In the genomic region with DNA sequence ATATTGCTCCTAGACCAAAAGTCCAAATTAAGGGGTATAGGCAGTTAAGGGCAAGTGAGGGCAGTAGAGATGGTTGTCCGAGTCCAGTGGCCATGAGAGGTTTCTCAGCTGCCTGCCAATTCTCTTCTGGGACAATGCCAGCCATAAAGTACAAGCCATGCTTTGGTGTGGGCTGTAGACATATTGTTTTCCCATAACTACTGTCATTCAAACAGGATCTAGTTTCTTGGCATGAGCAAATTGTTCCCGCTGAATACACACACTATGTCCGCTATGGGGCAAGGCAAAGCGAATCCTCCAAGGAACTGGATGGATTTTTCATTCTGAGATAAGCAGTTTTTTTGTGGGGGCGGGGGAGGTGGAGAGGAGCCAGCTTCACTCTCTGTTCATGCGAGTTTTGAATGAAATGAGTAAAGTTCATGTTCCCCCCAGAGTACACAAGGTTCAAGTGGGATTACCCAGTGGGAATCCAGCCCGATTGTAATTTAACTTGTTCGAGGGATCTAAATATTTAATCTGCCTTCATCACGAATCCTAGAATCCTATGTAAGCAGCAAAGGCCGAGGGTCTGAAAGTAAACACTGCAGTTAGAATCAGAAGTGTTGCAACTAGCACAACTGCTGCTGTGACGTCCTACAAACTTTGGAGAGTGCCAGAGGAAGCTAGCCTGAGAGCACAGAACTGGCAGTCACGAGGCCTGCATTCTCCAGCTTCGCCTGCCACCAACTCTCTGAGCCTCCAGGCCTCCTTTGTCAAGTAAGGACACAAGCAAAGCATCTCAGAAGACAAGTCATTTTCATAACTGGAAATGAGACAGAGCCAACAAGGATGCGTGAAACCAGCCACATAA, we compare ENCODE assay signal across 9 cellular contexts.
DNase-seq lines count a peak whose midpoint lies in the region; ATAC-seq and TF ChIP-seq lines count a peak whose summit lies in the region.
"Had no signal": no experiment of that assay in that cellular context is flagged by ENCODE, and none has a peak within 500 bp of the region (broad histone marks: within the 10 kb centered on the region; RNA-seq: fewer than 3 reads in every experiment).

No MANE protein-coding gene starts in this region.

- H3K27me3 ChIP-seq in layer of hippocampus (ENCODE audit: control insufficient read depth, insufficient read depth, low read length), result no peaks in the 10 kb centered on the region

- DNase-seq in LNCaP clone FGC (ENCODE audit: low read depth) (peak; percentile 100), astrocyte of the hippocampus (ENCODE audit: low read depth, low spot score) (peak; percentile 74), NCI-H187 (lab: John Stamatoyannopoulos, UW) (no peak)
- DNase-seq: T1000 had no signal

- TF ChIP-seq CTCF in LNCaP clone FGC (IDR thresholded peaks at IDR 0.05; ENCODE audit: control insufficient read depth, extremely low read depth, insufficient read depth), result no peak

- H3K27ac ChIP-seq in layer of hippocampus (ENCODE audit: low read depth, low read length) (peak overlapping the region; percentile 58), skin epidermis (peak overlapping the region in 17 of 21 experiments; percentile 17 to 81 (median 63))

- H3K4me3 ChIP-seq in LNCaP clone FGC (ENCODE audit: low read depth, low read length) (no peak overlapping the region), skin epidermis (no peak overlapping the region)

- no peak for ATAC-seq in HG03139 (IDR thresholded peaks at IDR 0.05; ENCODE audit: unreplicated experiment)
- ATAC-seq in GM21723 (IDR thresholded peaks at IDR 0.05; ENCODE audit: unreplicated experiment), result no peak
- no peak for ATAC-seq in HG03521 (IDR thresholded peaks at IDR 0.05; ENCODE audit: unreplicated experiment)

Comparison
In these comparisons a context has a peak if more than half of its experiments do, and no peak if none do; other contexts are left out.
1. DNase-seq: peak in LNCaP clone FGC (single experiment) and astrocyte of the hippocampus (single experiment); none in NCI-H187 (0 of 2).